1 cellular context compared by ENCODE assay signal in genomic region chr18:39596891-39597290, GRCh38.
TF ChIP-seq lines count a peak whose summit lies in the region.

No MANE protein-coding gene starts in this region.

TF ChIP-seq in HEK293, 187 proteins besides CTCF, POLR2A, EP300 and RAD21 (continued from another document):
- TF ChIP-seq ZBTB21 (tag by site-specific recombination; IDR thresholded peaks at IDR 0.05) (no peak), ZNF155 (tag by site-specific recombination; IDR thresholded peaks at IDR 0.05) (no peak), SETDB1 (IDR thresholded peaks at IDR 0.05; ENCODE audit: insufficient read length, low read length) (peak; percentile 8), ZSCAN23 (tag by site-specific recombination; IDR thresholded peaks at IDR 0.05) (no peak), ZNF843 (tag by site-specific recombination; IDR thresholded peaks at IDR 0.05) (peak; percentile 64; the same call in 1 of the 2 replicates), TRIM28 (IDR thresholded peaks at IDR 0.05; ENCODE audit: borderline replicate concordance, low read length) (peak; percentile 92)
